In genomic region chr7:46244752-46245151, GRCh38 we compare ENCODE assay signal across 19 cellular contexts.
"Had no signal": no experiment of that assay in that cellular context is flagged by ENCODE, and none has a peak within 500 bp of the region (broad histone marks: within the 10 kb centered on the region; RNA-seq: fewer than 3 reads in every experiment).

No MANE protein-coding gene starts in this region.

- H3K9me3 Mint-ChIP-seq: activated naive CD4-positive, alpha-beta T cell treated with anti-CD3 and anti-CD28 coated beads, Interleukin-2, amount 50 U/mL, for 24 hours; T-helper 2 cell treated with Interferon-gamma antibody and Interleukin-4, amounts not matched to agents 5 μg/mL and 100 μg/mL, for 36 hours; type B pancreatic cell had no signal

- H3K27me3 Mint-ChIP-seq: activated naive CD4-positive, alpha-beta T cell treated with anti-CD3 and anti-CD28 coated beads, Interleukin-2, amount 50 U/mL, for 24 hours; brain; type B pancreatic cell had no signal

- DNase-seq: activated CD4-positive, alpha-beta T cell treated with anti-CD3 and anti-CD28 coated beads, Interleukin-2, amount 50 U/mL, for 4 hours; activated CD4-positive, CD25-positive, alpha-beta regulatory T cell treated with anti-CD3 and anti-CD28 coated beads, Interleukin-2, amount 50 U/mL, for 72 hours; activated T-cell treated with anti-CD3 and anti-CD28 coated beads, Interleukin-2, amount 50 U/mL, for 1 hour; amniotic stem cell; dorsolateral prefrontal cortex; esophagus squamous epithelium; immature natural killer cell; mammary epithelial cell; naive thymus-derived CD8-positive, alpha-beta T cell; sigmoid colon; stimulated activated CD4-positive, alpha-beta T cell treated with anti-CD3 and anti-CD28 coated beads, Interleukin-12 subunit alpha, Interleukin-12 subunit beta, amount 100 ng/mL, for 4 hours; stimulated activated naive CD4-positive, alpha-beta T cell; substantia nigra had no signal

- H3K27ac Mint-ChIP-seq: activated naive CD4-positive, alpha-beta T cell treated with anti-CD3 and anti-CD28 coated beads, Interleukin-2, amount 50 U/mL, for 24 hours; immature natural killer cell; naive thymus-derived CD8-positive, alpha-beta T cell; T-helper 2 cell treated with Interferon-gamma antibody and Interleukin-4, amounts not matched to agents 5 μg/mL and 100 μg/mL, for 36 hours; type B pancreatic cell had no signal

- H3K4me3 ChIP-seq: dorsolateral prefrontal cortex, esophagus squamous epithelium, prostate gland, sigmoid colon had no signal

- H3K9me3 ChIP-seq: esophagus squamous epithelium, prostate gland, sigmoid colon had no signal

- H3K27me3 ChIP-seq: esophagus squamous epithelium, sigmoid colon had no signal

- H3K4me3 Mint-ChIP-seq: activated naive CD4-positive, alpha-beta T cell treated with anti-CD3 and anti-CD28 coated beads, Interleukin-2, amount 50 U/mL, for 24 hours; brain; immature natural killer cell; naive thymus-derived CD8-positive, alpha-beta T cell; T-helper 2 cell treated with Interferon-gamma antibody and Interleukin-4, amounts not matched to agents 5 μg/mL and 100 μg/mL, for 36 hours; type B pancreatic cell had no signal

- H3K4me1 ChIP-seq: esophagus squamous epithelium, prostate gland, sigmoid colon had no signal

- H3K27ac ChIP-seq: dorsolateral prefrontal cortex, esophagus squamous epithelium, prostate gland, sigmoid colon had no signal

- FAIRE-seq: endometrium had no signal

- ATAC-seq: naive thymus-derived CD8-positive, alpha-beta T cell had no signal

- H3K36me3 Mint-ChIP-seq: activated naive CD4-positive, alpha-beta T cell treated with anti-CD3 and anti-CD28 coated beads, Interleukin-2, amount 50 U/mL, for 24 hours; brain; immature natural killer cell; naive thymus-derived CD8-positive, alpha-beta T cell had no signal

- H3K4me1 Mint-ChIP-seq: activated naive CD4-positive, alpha-beta T cell treated with anti-CD3 and anti-CD28 coated beads, Interleukin-2, amount 50 U/mL, for 24 hours; immature natural killer cell; naive thymus-derived CD8-positive, alpha-beta T cell had no signal

- H3K36me3 ChIP-seq: esophagus squamous epithelium, prostate gland, sigmoid colon had no signal
